In genomic region chr13:31035162-31035951, GRCh38 we compare ENCODE assay signal across 1 cellular context.
TF ChIP-seq lines count a peak whose summit lies in the region.

No MANE protein-coding gene starts in this region.

TF ChIP-seq in IMR-90, 13 proteins besides CTCF, POLR2A, EP300 and RAD21 (continued from another document):
- TF ChIP-seq RCOR1 (IDR thresholded peaks at IDR 0.05; ENCODE audit: insufficient replicate concordance, low read length) (no peak), USF2 (IDR thresholded peaks at IDR 0.05; ENCODE audit: low read depth, low read length) (no peak), MAZ (IDR thresholded peaks at IDR 0.05; ENCODE audit: borderline replicate concordance, low read depth, low read length) (no peak)
